ENCODE assay signal across 8 cellular contexts in genomic region chr6:43052842-43053544, GRCh38.
A peak's percentile ranks its signal among the peaks of the same experiment; 100 is the strongest.
DNase-seq lines count a peak whose midpoint lies in the region; ATAC-seq and TF ChIP-seq lines count a peak whose summit lies in the region.

No MANE protein-coding gene starts in this region.

- no peak for TF ChIP-seq POLR2A in NB4 (IDR thresholded peaks at IDR 0.05; ENCODE audit: extremely low read depth, insufficient read length)

- DNase-seq in COLO829 (ENCODE audit: low spot score) (peak; percentile 28), NB4 (ENCODE audit: low read depth) (peak; percentile 56), astrocyte of the cerebellum (ENCODE audit: low read depth) (no peak), iPS-NIHi11 (ENCODE audit: low spot score) (peak; percentile 47), NCI-H345 (lab: John Stamatoyannopoulos, UW) (no peak)
- peak; percentile 41 to 45 for DNase-seq in stimulated activated CD4-positive, alpha-beta T cell treated with anti-CD3 and anti-CD28 coated beads, Interleukin-2, amount 100 ng/mL, for 24 hours
- no peak for DNase-seq in NK-92 treated with Interleukin-12 subunit alpha and Interleukin-12 subunit beta, amount 100 ng/mL, for 24 hours (lab: John Stamatoyannopoulos, UW)

- no peak for TF ChIP-seq CTCF in NB4 (IDR thresholded peaks at IDR 0.05; ENCODE audit: low read depth, low read length)
- no peak for TF ChIP-seq CTCF in astrocyte of the cerebellum (IDR thresholded peaks at IDR 0.05; ENCODE audit: low read depth, low read length, missing control alignments)

- in situ Hi-C loops in astrocyte of the cerebellum (cut with HindIII; ENCODE audit: low sequenced_read_pairs) = no loop called here

- ATAC-seq in GM21723 (IDR thresholded peaks at IDR 0.05; ENCODE audit: unreplicated experiment) = peak; percentile 29

- H3K4me3 ChIP-seq in NB4 (ENCODE audit: low read depth, low read length) = peak overlapping the region; percentile 77
- H3K4me3 ChIP-seq in astrocyte of the cerebellum (ENCODE audit: low read depth, low read length) = peak overlapping the region; percentile 85

Comparison
In these comparisons a context has a peak if more than half of its experiments do, and no peak if none do; other contexts are left out.
1. DNase-seq: peak in COLO829 (single experiment), NB4 (single experiment), iPS-NIHi11 (single experiment) and stimulated activated CD4-positive, alpha-beta T cell treated with anti-CD3 and anti-CD28 coated beads, Interleukin-2, amount 100 ng/mL, for 24 hours (2 of 2); none in astrocyte of the cerebellum (single experiment), NCI-H345 (single experiment) and NK-92 treated with Interleukin-12 subunit alpha and Interleukin-12 subunit beta, amount 100 ng/mL, for 24 hours (single experiment).